Comparison of ENCODE assay signal across 19 cellular contexts in the genomic region with DNA sequence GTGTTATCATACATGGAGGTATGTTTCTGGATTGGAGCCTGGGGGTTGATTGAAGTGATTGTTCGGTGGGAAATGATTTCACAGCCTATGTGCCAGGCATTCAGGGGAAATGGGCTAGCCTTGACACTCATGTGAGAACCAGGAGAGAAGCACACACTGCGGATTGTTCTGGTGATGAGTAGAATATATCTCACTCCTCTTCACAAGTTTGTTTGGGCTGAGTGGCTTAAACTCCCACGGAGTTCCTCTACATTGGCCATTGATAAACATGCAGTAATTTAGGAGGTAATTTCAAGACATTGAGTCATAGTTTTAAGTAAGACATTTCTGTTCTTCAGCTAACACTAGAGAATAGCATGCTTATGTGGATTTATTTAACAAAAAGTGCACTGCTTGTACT.
DNase-seq lines count a peak whose midpoint lies in the region; ATAC-seq and TF ChIP-seq lines count a peak whose summit lies in the region.
"Had no signal": no experiment of that assay in that cellular context is flagged by ENCODE, and none has a peak within 500 bp of the region (broad histone marks: within the 10 kb centered on the region; RNA-seq: fewer than 3 reads in every experiment).

No MANE protein-coding gene starts in this region.

- H3K4me3 Mint-ChIP-seq in HFFc6 = no peak overlapping the region
- H3K4me3 Mint-ChIP-seq in activated CD4-positive, alpha-beta T cell treated with anti-CD3 and anti-CD28 coated beads, Interleukin-2, amount 10 ng/mL, durations not matched to agents 7 days and 5 days = no peak overlapping the region
- H3K4me3 Mint-ChIP-seq: B cell had no signal

- H3K27ac Mint-ChIP-seq in HFFc6 = peak overlapping the region; percentile 71
- H3K27ac Mint-ChIP-seq in activated CD4-positive, alpha-beta T cell treated with anti-CD3 and anti-CD28 coated beads, Interleukin-2, amount 10 ng/mL, durations not matched to agents 7 days and 5 days = no peak overlapping the region
- H3K27ac Mint-ChIP-seq: B cell had no signal

- no peaks in the 10 kb centered on the region for H3K27me3 ChIP-seq in mesendoderm (ENCODE audit: insufficient read depth, low read length, poor library complexity)

- H3K36me3 ChIP-seq in mesendoderm (ENCODE audit: control insufficient read depth, insufficient read depth, low read length) = no peaks in the 10 kb centered on the region

- H3K79me1 ChIP-seq in mesendoderm (ENCODE audit: low read length) = no peaks in the 10 kb centered on the region

- H2BK120ac ChIP-seq in mesendoderm (ENCODE audit: low read depth, low read length) = no peak overlapping the region

- H3K18ac ChIP-seq in mesendoderm (ENCODE audit: low read length) = no peak overlapping the region

- DNase-seq in HFFc6 = no peak
- DNase-seq in choroid plexus epithelial cell (ENCODE audit: low read depth) = peak; percentile 10
- DNase-seq in mesendoderm = peak; percentile 3
- no peak for DNase-seq in DMS 273 (lab: John Stamatoyannopoulos, UW; ENCODE audit: unreplicated experiment)
- no peak for DNase-seq in T-helper 9 cell
- DNase-seq in activated CD4-positive, alpha-beta T cell treated with anti-CD3 and anti-CD28 coated beads, Interleukin-2, amount 10 ng/mL, durations not matched to agents 7 days and 5 days = no peak
- DNase-seq: COR-L47, GF-D8, H7, KG1, MV-4-11, NCI-H1694 treated with DMSO at 0.1 percent for 48 hours, NCI-H2107, NCI-H510A treated with DMSO at 0.1 percent for 48 hours, NCI-H774, Right ventricle myocardium superior had no signal

- no peaks in the 10 kb centered on the region for H3K4me1 ChIP-seq in mesendoderm (ENCODE audit: control insufficient read depth, low read depth, low read length)

- H3K4ac ChIP-seq in mesendoderm (ENCODE audit: low read depth, low read length) = no peak overlapping the region

- no peak for ATAC-seq in GM18858 (IDR thresholded peaks at IDR 0.05; ENCODE audit: unreplicated experiment)
- ATAC-seq: HepG2 had no signal

- H3K9ac ChIP-seq in mesendoderm (ENCODE audit: low read length) = no peak overlapping the region

- H3K4me3 ChIP-seq in choroid plexus epithelial cell (ENCODE audit: low read depth, low read length) (no peak overlapping the region), mesendoderm (ENCODE audit: low read length) (no peak overlapping the region)

- no peak overlapping the region for H2BK5ac ChIP-seq in mesendoderm (ENCODE audit: low read length)

- no peaks in the 10 kb centered on the region for H3K27me3 Mint-ChIP-seq in HFFc6 (ENCODE audit: insufficient read depth)
- no peaks in the 10 kb centered on the region for H3K27me3 Mint-ChIP-seq in activated CD4-positive, alpha-beta T cell treated with anti-CD3 and anti-CD28 coated beads, Interleukin-2, amount 10 ng/mL, durations not matched to agents 7 days and 5 days
- H3K27me3 Mint-ChIP-seq: B cell had no signal

- CTCF ChIA-PET in activated CD4-positive, alpha-beta T cell treated with anti-CD3 and anti-CD28 coated beads, Interleukin-2, amount 10 ng/mL, durations not matched to agents 7 days and 5 days (lab: Charles Lee) = no interaction called here

- H3K36me3 Mint-ChIP-seq in HFFc6 (ENCODE audit: low read depth) = peaks cover 15% of the 10 kb centered on the region
- H3K36me3 Mint-ChIP-seq in activated CD4-positive, alpha-beta T cell treated with anti-CD3 and anti-CD28 coated beads, Interleukin-2, amount 10 ng/mL, durations not matched to agents 7 days and 5 days (ENCODE audit: low read depth) = no peaks in the 10 kb centered on the region

- POLR2A ChIA-PET in activated CD4-positive, alpha-beta T cell treated with anti-CD3 and anti-CD28 coated beads, Interleukin-2, amount 10 ng/mL, durations not matched to agents 7 days and 5 days (lab: Charles Lee) = no interaction called here

- H3K23ac ChIP-seq in mesendoderm (ENCODE audit: low read length) = no peak overlapping the region

- H4K8ac ChIP-seq in mesendoderm (ENCODE audit: low read depth, low read length) = no peak overlapping the region

- H3K56ac ChIP-seq in mesendoderm (ENCODE audit: low read length) = no peak overlapping the region

- H2BK15ac ChIP-seq in mesendoderm (replicated peaks; ENCODE audit: low read depth) = no peak overlapping the region

- H4K5ac ChIP-seq in mesendoderm (ENCODE audit: low read length) = no peak overlapping the region

- no peaks in the 10 kb centered on the region; the same call in 1 of the 2 replicates for H3K9me3 Mint-ChIP-seq in HFFc6
- peaks cover 2% of the 10 kb centered on the region for H3K9me3 Mint-ChIP-seq in activated CD4-positive, alpha-beta T cell treated with anti-CD3 and anti-CD28 coated beads, Interleukin-2, amount 10 ng/mL, durations not matched to agents 7 days and 5 days

- no peak overlapping the region for H3K27ac ChIP-seq in mesendoderm (ENCODE audit: low read depth, low read length)

- no peak overlapping the region for H2AK5ac ChIP-seq in mesendoderm (ENCODE audit: low read length)

- no peaks in the 10 kb centered on the region for H3K79me2 ChIP-seq in mesendoderm (ENCODE audit: control insufficient read depth, insufficient read depth, low read length)

- no CpG with 5 or more reads among the region's 3 CpGs for WGBS in mesendoderm (ENCODE audit: extremely low coverage, insufficient coverage, low lambda C conversion rate)

- no peak for TF ChIP-seq CTCF in HFFc6 (IDR thresholded peaks at IDR 0.05)
- TF ChIP-seq CTCF in choroid plexus epithelial cell (conservative IDR thresholded peaks at IDR 0.05; ENCODE audit: low read depth, low read length) = no peak

- peaks cover 29% of the 10 kb centered on the region for H3K4me1 Mint-ChIP-seq in HFFc6 (ENCODE audit: low read depth)
- H3K4me1 Mint-ChIP-seq in activated CD4-positive, alpha-beta T cell treated with anti-CD3 and anti-CD28 coated beads, Interleukin-2, amount 10 ng/mL, durations not matched to agents 7 days and 5 days = no peaks in the 10 kb centered on the region
- H3K4me1 Mint-ChIP-seq: B cell had no signal

- H3K4me2 ChIP-seq in mesendoderm (ENCODE audit: low read length) = no peak overlapping the region

Comparison
In these comparisons a context has a peak if more than half of its experiments do, and no peak if none do; other contexts are left out.
1. DNase-seq: peak in choroid plexus epithelial cell (single experiment) and mesendoderm (single experiment); none in HFFc6 (single experiment), DMS 273 (single experiment), T-helper 9 cell (single experiment) and activated CD4-positive, alpha-beta T cell treated with anti-CD3 and anti-CD28 coated beads, Interleukin-2, amount 10 ng/mL, durations not matched to agents 7 days and 5 days (single experiment).